Comparison of ENCODE assay signal across 1 cellular context in genomic region chr21:42009018-42009830, GRCh38.
TF ChIP-seq lines count a peak whose summit lies in the region.

No MANE protein-coding gene starts in this region.

TF ChIP-seq in HepG2, 621 proteins besides CTCF, POLR2A, EP300 and RAD21 (continued from another document and continues in another):
- no peak for TF ChIP-seq ZBTB40 (IDR thresholded peaks at IDR 0.05)
- no peak for TF ChIP-seq ZBTB40 (CRISPR knock-in tag; IDR thresholded peaks at IDR 0.05)
- no peak for TF ChIP-seq ZNF782 (CRISPR knock-in tag; IDR thresholded peaks at IDR 0.05; ENCODE audit: borderline replicate concordance)
- peak; percentile 45; the same call in 1 of the 2 replicates for TF ChIP-seq SIN3A (IDR thresholded peaks at IDR 0.05; ENCODE audit: borderline replicate concordance, low read depth, low read length)
- TF ChIP-seq SAP130 (CRISPR knock-in tag; IDR thresholded peaks at IDR 0.05; ENCODE audit: low read depth), result peak; percentile 58
- TF ChIP-seq HIC2 (CRISPR knock-in tag; IDR thresholded peaks at IDR 0.05; ENCODE audit: low read depth), result no peak
- TF ChIP-seq HOXD1 (CRISPR knock-in tag; IDR thresholded peaks at IDR 0.05), result no peak
- TF ChIP-seq ZFP41 (CRISPR knock-in tag; IDR thresholded peaks at IDR 0.05; ENCODE audit: borderline replicate concordance), result no peak
- 0 out of 2 replicates have a peak, but pooled peaks have one; percentile 16 for TF ChIP-seq ZNF710 (CRISPR knock-in tag; IDR thresholded peaks at IDR 0.05; ENCODE audit: borderline replicate concordance)
- TF ChIP-seq ZNF331 (CRISPR knock-in tag; IDR thresholded peaks at IDR 0.05), result no peak; the same call in 1 of the 2 replicates
- no peak for TF ChIP-seq THYN1 (CRISPR knock-in tag; IDR thresholded peaks at IDR 0.05; ENCODE audit: borderline replicate concordance, low read depth)
- TF ChIP-seq ASH2L (IDR thresholded peaks at IDR 0.05; ENCODE audit: insufficient read length, low read depth, low read length), result peak; percentile 63
- no peak for TF ChIP-seq JDP2 (CRISPR knock-in tag; IDR thresholded peaks at IDR 0.05; ENCODE audit: borderline replicate concordance)
- no peak for TF ChIP-seq TEAD2 (CRISPR knock-in tag; IDR thresholded peaks at IDR 0.05)
- no peak for TF ChIP-seq ARID3A (IDR thresholded peaks at IDR 0.05; ENCODE audit: low read depth, low read length)
- TF ChIP-seq ZNF234 (CRISPR knock-in tag; conservative IDR thresholded peaks at IDR 0.05), result 0 out of 2 replicates have a peak, but pooled peaks have one; percentile 65
- TF ChIP-seq PBX2 (CRISPR knock-in tag; IDR thresholded peaks at IDR 0.05), result no peak
- TF ChIP-seq ZBTB8A (CRISPR knock-in tag; IDR thresholded peaks at IDR 0.05; ENCODE audit: borderline replicate concordance, low read depth), result no peak
- no peak for TF ChIP-seq NFKB2 (CRISPR knock-in tag; IDR thresholded peaks at IDR 0.05; ENCODE audit: borderline replicate concordance)
- TF ChIP-seq SALL2 (CRISPR knock-in tag; IDR thresholded peaks at IDR 0.05), result no peak; the same call in 1 of the 2 replicates
- TF ChIP-seq ZSCAN21 (CRISPR knock-in tag; IDR thresholded peaks at IDR 0.05; ENCODE audit: borderline replicate concordance), result 0 out of 2 replicates have a peak, but pooled peaks have one; percentile 39
- TF ChIP-seq ZNF607 (CRISPR knock-in tag; IDR thresholded peaks at IDR 0.05; ENCODE audit: borderline replicate concordance), result peak; percentile 36; the same call in 1 of the 2 replicates
- no peak for TF ChIP-seq ZNF616 (CRISPR knock-in tag; IDR thresholded peaks at IDR 0.05; ENCODE audit: low read depth)
- TF ChIP-seq ARID2 (CRISPR knock-in tag; IDR thresholded peaks at IDR 0.05; ENCODE audit: borderline replicate concordance), result no peak
- TF ChIP-seq ZNF446 (CRISPR knock-in tag; IDR thresholded peaks at IDR 0.05), result 0 out of 2 replicates have a peak, but pooled peaks have one; percentile 10
- TF ChIP-seq FUBP1 (CRISPR knock-in tag; IDR thresholded peaks at IDR 0.05; ENCODE audit: borderline replicate concordance), result no peak
- TF ChIP-seq HDAC2 (CRISPR knock-in tag; IDR thresholded peaks at IDR 0.05), result no peak
- TF ChIP-seq HOXA9 (CRISPR knock-in tag; IDR thresholded peaks at IDR 0.05; ENCODE audit: borderline replicate concordance), result no peak
- TF ChIP-seq ZNF704 (CRISPR knock-in tag; IDR thresholded peaks at IDR 0.05; ENCODE audit: borderline replicate concordance), result no peak; the same call in 1 of the 2 replicates
- no peak for TF ChIP-seq SNAPC5 (CRISPR knock-in tag; IDR thresholded peaks at IDR 0.05; ENCODE audit: borderline replicate concordance)
- TF ChIP-seq ZNF329 (CRISPR knock-in tag; IDR thresholded peaks at IDR 0.05; ENCODE audit: low read depth), result no peak; the same call in 1 of the 2 replicates
- no peak; the same call in 1 of the 2 replicates for TF ChIP-seq ZNF891 (CRISPR knock-in tag; IDR thresholded peaks at IDR 0.05)
- no peak for TF ChIP-seq THAP11 (CRISPR knock-in tag; IDR thresholded peaks at IDR 0.05)
- no peak for TF ChIP-seq JUN (CRISPR knock-in tag; IDR thresholded peaks at IDR 0.05)
- TF ChIP-seq ZNF282 (IDR thresholded peaks at IDR 0.05; ENCODE audit: partially characterized antibody), result no peak
- TF ChIP-seq SALL1 (CRISPR knock-in tag; IDR thresholded peaks at IDR 0.05), result no peak; the same call in 1 of the 2 replicates
- TF ChIP-seq ZNF136 (CRISPR knock-in tag; IDR thresholded peaks at IDR 0.05; ENCODE audit: low read depth), result no peak
- TF ChIP-seq ZNF589 (CRISPR knock-in tag; conservative IDR thresholded peaks at IDR 0.05), result no peak
- TF ChIP-seq ONECUT2 (CRISPR knock-in tag; IDR thresholded peaks at IDR 0.05), result no peak
- no peak for TF ChIP-seq RFX3 (CRISPR knock-in tag; IDR thresholded peaks at IDR 0.05)
- TF ChIP-seq POGZ (CRISPR knock-in tag; IDR thresholded peaks at IDR 0.05), result no peak
- no peak for TF ChIP-seq LCORL (IDR thresholded peaks at IDR 0.05)
- 0 out of 2 replicates have a peak, but pooled peaks have one; percentile 31 for TF ChIP-seq LCORL (CRISPR knock-in tag; IDR thresholded peaks at IDR 0.05)
- no peak for TF ChIP-seq ZNF253 (CRISPR knock-in tag; IDR thresholded peaks at IDR 0.05; ENCODE audit: borderline replicate concordance)
- no peak for TF ChIP-seq ZNF766 (CRISPR knock-in tag; IDR thresholded peaks at IDR 0.05; ENCODE audit: borderline replicate concordance)
- no peak; the same call in 1 of the 2 replicates for TF ChIP-seq ZNF337 (CRISPR knock-in tag; IDR thresholded peaks at IDR 0.05; ENCODE audit: borderline replicate concordance, low read depth)
